ENCODE assay signal across 1 cellular context in genomic region chr6:27867051-27867940, GRCh38.
A peak's percentile ranks its signal among the peaks of the same experiment; 100 is the strongest.
TF ChIP-seq lines count a peak whose summit lies in the region.

No MANE protein-coding gene starts in this region.

TF ChIP-seq in GM12878, 131 proteins besides CTCF, POLR2A, EP300 and RAD21 (continued from another document):
- TF ChIP-seq E2F4 (IDR thresholded peaks at IDR 0.05; ENCODE audit: low read depth, low read length), result no peak
- TF ChIP-seq LARP7 (IDR thresholded peaks at IDR 0.05), result 0 out of 2 replicates have a peak, but pooled peaks have one; percentile 9
- TF ChIP-seq, protein P1, sequence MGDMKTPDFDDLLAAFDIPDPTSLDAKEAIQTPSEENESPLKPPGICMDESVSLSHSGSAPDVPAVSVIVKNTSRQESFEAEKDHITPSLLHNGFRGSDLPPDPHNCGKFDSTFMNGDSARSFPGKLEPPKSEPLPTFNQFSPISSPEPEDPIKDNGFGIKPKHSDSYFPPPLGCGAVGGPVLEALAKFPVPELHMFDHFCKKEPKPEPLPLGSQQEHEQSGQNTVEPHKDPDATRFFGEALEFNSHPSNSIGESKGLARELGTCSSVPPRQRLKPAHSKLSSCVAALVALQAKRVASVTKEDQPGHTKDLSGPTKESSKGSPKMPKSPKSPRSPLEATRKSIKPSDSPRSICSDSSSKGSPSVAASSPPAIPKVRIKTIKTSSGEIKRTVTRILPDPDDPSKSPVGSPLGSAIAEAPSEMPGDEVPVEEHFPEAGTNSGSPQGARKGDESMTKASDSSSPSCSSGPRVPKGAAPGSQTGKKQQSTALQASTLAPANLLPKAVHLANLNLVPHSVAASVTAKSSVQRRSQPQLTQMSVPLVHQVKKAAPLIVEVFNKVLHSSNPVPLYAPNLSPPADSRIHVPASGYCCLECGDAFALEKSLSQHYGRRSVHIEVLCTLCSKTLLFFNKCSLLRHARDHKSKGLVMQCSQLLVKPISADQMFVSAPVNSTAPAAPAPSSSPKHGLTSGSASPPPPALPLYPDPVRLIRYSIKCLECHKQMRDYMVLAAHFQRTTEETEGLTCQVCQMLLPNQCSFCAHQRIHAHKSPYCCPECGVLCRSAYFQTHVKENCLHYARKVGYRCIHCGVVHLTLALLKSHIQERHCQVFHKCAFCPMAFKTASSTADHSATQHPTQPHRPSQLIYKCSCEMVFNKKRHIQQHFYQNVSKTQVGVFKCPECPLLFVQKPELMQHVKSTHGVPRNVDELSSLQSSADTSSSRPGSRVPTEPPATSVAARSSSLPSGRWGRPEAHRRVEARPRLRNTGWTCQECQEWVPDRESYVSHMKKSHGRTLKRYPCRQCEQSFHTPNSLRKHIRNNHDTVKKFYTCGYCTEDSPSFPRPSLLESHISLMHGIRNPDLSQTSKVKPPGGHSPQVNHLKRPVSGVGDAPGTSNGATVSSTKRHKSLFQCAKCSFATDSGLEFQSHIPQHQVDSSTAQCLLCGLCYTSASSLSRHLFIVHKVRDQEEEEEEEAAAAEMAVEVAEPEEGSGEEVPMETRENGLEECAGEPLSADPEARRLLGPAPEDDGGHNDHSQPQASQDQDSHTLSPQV (IDR thresholded peaks at IDR 0.05), result no peak
- no peak for TF ChIP-seq BRCA1 (IDR thresholded peaks at IDR 0.05; ENCODE audit: low read depth, low read length)
- peak; percentile 83 for TF ChIP-seq CBFB (IDR thresholded peaks at IDR 0.05; ENCODE audit: low read depth)
- TF ChIP-seq CREB1 (IDR thresholded peaks at IDR 0.05; ENCODE audit: low read depth), result peak; percentile 37; the same call in 1 of the 2 replicates
- TF ChIP-seq ZBED1 (IDR thresholded peaks at IDR 0.05; ENCODE audit: borderline replicate concordance), result peak; percentile 99
- peak in 1 of 2 experiments; percentile 30; a peak in 1 of 3 replicates for TF ChIP-seq EGR1 (IDR thresholded peaks at IDR 0.05; ENCODE audit: borderline replicate concordance in 1 of 2, low read depth in 2 of 2, low read length in 2 of 2)
- TF ChIP-seq ZBTB11 (CRISPR knock-in tag; IDR thresholded peaks at IDR 0.05), result no peak
- TF ChIP-seq SPI1 (IDR thresholded peaks at IDR 0.05; ENCODE audit: borderline replicate concordance, insufficient read depth, low read depth, low read length), result no peak
- peak; percentile 78 for TF ChIP-seq HDAC6 (IDR thresholded peaks at IDR 0.05; ENCODE audit: unreplicated experiment)
- TF ChIP-seq POU2F2 (IDR thresholded peaks at IDR 0.05; ENCODE audit: borderline replicate concordance, low read depth, low read length), result peak; percentile 95
TF ChIP-seq in GM12878: peak in this region for 37.
